2 cellular contexts compared by ENCODE assay signal in the genomic region with DNA sequence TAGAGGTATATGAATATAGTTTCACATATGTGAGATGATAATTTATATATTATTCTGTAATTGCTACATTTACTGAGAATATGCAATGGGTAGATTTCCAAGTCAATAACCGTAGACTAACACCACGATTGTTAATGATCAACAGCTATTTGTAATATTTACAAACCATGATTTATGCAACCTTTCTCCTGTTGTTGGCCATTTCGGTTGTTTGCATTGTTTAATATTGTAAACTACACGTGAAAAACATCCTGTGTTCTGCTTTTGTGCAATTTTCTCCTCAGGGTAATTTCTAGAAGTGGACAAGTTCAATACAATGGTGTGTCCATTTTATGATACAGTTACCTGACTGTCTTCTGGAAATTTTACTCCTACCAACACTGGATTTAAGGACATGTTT.
TF ChIP-seq lines count a peak whose summit lies in the region.

No MANE protein-coding gene starts in this region.

TF ChIP-seq in endothelial cell of umbilical vein, 7 proteins besides CTCF, POLR2A, EP300 and RAD21:
- TF ChIP-seq MYC (IDR thresholded peaks at IDR 0.05; ENCODE audit: low read depth, low read length) (no peak), JUN (IDR thresholded peaks at IDR 0.05; ENCODE audit: borderline replicate concordance, insufficient read depth, insufficient read length, low read depth) (no peak), FOS (IDR thresholded peaks at IDR 0.05; ENCODE audit: borderline replicate concordance, insufficient read depth, low read length) (no peak), POLR2AphosphoS5 (IDR thresholded peaks at IDR 0.05; ENCODE audit: insufficient read depth, low read depth, low read length) (no peak), EZH2 (IDR thresholded peaks at IDR 0.05; ENCODE audit: borderline replicate concordance, low read depth, low read length, severe bottlenecking) (no peak), GATA2 (IDR thresholded peaks at IDR 0.05; ENCODE audit: insufficient read depth, insufficient read length, low read depth, low read length) (no peak)
- TF ChIP-seq, protein P1, sequence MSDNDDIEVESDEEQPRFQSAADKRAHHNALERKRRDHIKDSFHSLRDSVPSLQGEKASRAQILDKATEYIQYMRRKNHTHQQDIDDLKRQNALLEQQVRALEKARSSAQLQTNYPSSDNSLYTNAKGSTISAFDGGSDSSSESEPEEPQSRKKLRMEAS (IDR thresholded peaks at IDR 0.05; ENCODE audit: insufficient read depth, insufficient read length): no peak

TF ChIP-seq in HepG2, 621 proteins besides CTCF, POLR2A, EP300 and RAD21:
- no peak for TF ChIP-seq ZBTB21 (CRISPR knock-in tag; IDR thresholded peaks at IDR 0.05)
- no peak for TF ChIP-seq CENPT (CRISPR knock-in tag; IDR thresholded peaks at IDR 0.05; ENCODE audit: low read depth)
- TF ChIP-seq ETV5 (CRISPR knock-in tag; IDR thresholded peaks at IDR 0.05; ENCODE audit: borderline replicate concordance): no peak
- TF ChIP-seq SOX13 (IDR thresholded peaks at IDR 0.05): no peak
- peak in 1 of 2 experiments; percentile 31; a peak in 1 of 4 replicates for TF ChIP-seq SOX13 (CRISPR knock-in tag; conservative IDR thresholded peaks at IDR 0.05 in 1 of 2, IDR thresholded peaks at IDR 0.05 in 1 of 2)
- TF ChIP-seq BHLHE40 (IDR thresholded peaks at IDR 0.05; ENCODE audit: low read length): peak; percentile 76
- TF ChIP-seq REPIN1 (CRISPR knock-in tag; IDR thresholded peaks at IDR 0.05; ENCODE audit: borderline replicate concordance, low read depth): no peak
- TF ChIP-seq ZNF468 (CRISPR knock-in tag; IDR thresholded peaks at IDR 0.05): no peak
- 0 out of 2 replicates have a peak, but pooled peaks have one; percentile 32 for TF ChIP-seq FOXA1 (IDR thresholded peaks at IDR 0.05)
- no peak for TF ChIP-seq FOXA1 (CRISPR knock-in tag; IDR thresholded peaks at IDR 0.05)
- no peak for TF ChIP-seq SATB2 (CRISPR knock-in tag; IDR thresholded peaks at IDR 0.05)
- no peak for TF ChIP-seq SIN3A (IDR thresholded peaks at IDR 0.05; ENCODE audit: borderline replicate concordance, low read depth, low read length)
- TF ChIP-seq FOXA3 (CRISPR knock-in tag; IDR thresholded peaks at IDR 0.05): peak; percentile 67; the same call in 1 of the 2 replicates
- no peak for TF ChIP-seq ZIK1 (CRISPR knock-in tag; IDR thresholded peaks at IDR 0.05; ENCODE audit: borderline replicate concordance, low read depth)
- TF ChIP-seq, protein P2, sequence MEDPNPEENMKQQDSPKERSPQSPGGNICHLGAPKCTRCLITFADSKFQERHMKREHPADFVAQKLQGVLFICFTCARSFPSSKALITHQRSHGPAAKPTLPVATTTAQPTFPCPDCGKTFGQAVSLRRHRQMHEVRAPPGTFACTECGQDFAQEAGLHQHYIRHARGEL (CRISPR knock-in tag; IDR thresholded peaks at IDR 0.05): no peak
- TF ChIP-seq, protein P3, sequence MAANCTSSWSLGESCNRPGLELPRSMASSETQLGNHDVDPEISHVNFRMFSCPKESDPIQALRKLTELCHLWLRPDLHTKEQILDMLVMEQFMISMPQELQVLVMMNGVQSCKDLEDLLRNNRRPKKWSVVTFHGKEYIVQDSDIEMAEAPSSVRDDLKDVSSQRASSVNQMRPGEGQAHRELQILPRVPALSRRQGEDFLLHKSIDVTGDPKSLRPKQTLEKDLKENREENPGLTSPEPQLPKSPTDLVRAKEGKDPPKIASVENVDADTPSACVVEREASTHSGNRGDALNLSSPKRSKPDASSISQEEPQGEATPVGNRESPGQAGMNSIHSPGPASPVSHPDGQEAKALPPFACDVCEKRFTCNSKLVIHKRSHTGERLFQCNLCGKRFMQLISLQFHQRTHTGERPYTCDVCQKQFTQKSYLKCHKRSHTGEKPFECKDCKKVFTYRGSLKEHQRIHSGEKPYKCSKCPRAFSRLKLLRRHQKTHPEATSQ (CRISPR knock-in tag; IDR thresholded peaks at IDR 0.05; ENCODE audit: borderline replicate concordance): no peak
- no peak for TF ChIP-seq MTF2 (CRISPR knock-in tag; IDR thresholded peaks at IDR 0.05; ENCODE audit: borderline replicate concordance)
- TF ChIP-seq RXRA (CRISPR knock-in tag; IDR thresholded peaks at IDR 0.05): no peak
- TF ChIP-seq CEBPB (IDR thresholded peaks at IDR 0.05; ENCODE audit: borderline replicate concordance, low read depth, low read length): peak; percentile 56; the same call in 1 of the 2 replicates
- no peak for TF ChIP-seq ZNF136 (CRISPR knock-in tag; IDR thresholded peaks at IDR 0.05; ENCODE audit: low read depth)
- no peak for TF ChIP-seq MEF2D (CRISPR knock-in tag; IDR thresholded peaks at IDR 0.05)
- TF ChIP-seq, protein P4, sequence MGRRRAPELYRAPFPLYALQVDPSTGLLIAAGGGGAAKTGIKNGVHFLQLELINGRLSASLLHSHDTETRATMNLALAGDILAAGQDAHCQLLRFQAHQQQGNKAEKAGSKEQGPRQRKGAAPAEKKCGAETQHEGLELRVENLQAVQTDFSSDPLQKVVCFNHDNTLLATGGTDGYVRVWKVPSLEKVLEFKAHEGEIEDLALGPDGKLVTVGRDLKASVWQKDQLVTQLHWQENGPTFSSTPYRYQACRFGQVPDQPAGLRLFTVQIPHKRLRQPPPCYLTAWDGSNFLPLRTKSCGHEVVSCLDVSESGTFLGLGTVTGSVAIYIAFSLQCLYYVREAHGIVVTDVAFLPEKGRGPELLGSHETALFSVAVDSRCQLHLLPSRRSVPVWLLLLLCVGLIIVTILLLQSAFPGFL (CRISPR knock-in tag; IDR thresholded peaks at IDR 0.05): no peak
- no peak for TF ChIP-seq MBNL3 (CRISPR knock-in tag; conservative IDR thresholded peaks at IDR 0.05)
- TF ChIP-seq CBX5 (CRISPR knock-in tag; IDR thresholded peaks at IDR 0.05; ENCODE audit: borderline replicate concordance): no peak
- TF ChIP-seq ZSCAN31 (CRISPR knock-in tag; IDR thresholded peaks at IDR 0.05; ENCODE audit: low read depth): no peak
- peak; percentile 52 for TF ChIP-seq SOX5 (CRISPR knock-in tag; IDR thresholded peaks at IDR 0.05; ENCODE audit: borderline replicate concordance)
- TF ChIP-seq FOXP1 (IDR thresholded peaks at IDR 0.05): peak; percentile 57; the same call in 1 of the 2 replicates
- peak; percentile 84 for TF ChIP-seq FOXP1 (CRISPR knock-in tag; IDR thresholded peaks at IDR 0.05)
- TF ChIP-seq, protein P5, sequence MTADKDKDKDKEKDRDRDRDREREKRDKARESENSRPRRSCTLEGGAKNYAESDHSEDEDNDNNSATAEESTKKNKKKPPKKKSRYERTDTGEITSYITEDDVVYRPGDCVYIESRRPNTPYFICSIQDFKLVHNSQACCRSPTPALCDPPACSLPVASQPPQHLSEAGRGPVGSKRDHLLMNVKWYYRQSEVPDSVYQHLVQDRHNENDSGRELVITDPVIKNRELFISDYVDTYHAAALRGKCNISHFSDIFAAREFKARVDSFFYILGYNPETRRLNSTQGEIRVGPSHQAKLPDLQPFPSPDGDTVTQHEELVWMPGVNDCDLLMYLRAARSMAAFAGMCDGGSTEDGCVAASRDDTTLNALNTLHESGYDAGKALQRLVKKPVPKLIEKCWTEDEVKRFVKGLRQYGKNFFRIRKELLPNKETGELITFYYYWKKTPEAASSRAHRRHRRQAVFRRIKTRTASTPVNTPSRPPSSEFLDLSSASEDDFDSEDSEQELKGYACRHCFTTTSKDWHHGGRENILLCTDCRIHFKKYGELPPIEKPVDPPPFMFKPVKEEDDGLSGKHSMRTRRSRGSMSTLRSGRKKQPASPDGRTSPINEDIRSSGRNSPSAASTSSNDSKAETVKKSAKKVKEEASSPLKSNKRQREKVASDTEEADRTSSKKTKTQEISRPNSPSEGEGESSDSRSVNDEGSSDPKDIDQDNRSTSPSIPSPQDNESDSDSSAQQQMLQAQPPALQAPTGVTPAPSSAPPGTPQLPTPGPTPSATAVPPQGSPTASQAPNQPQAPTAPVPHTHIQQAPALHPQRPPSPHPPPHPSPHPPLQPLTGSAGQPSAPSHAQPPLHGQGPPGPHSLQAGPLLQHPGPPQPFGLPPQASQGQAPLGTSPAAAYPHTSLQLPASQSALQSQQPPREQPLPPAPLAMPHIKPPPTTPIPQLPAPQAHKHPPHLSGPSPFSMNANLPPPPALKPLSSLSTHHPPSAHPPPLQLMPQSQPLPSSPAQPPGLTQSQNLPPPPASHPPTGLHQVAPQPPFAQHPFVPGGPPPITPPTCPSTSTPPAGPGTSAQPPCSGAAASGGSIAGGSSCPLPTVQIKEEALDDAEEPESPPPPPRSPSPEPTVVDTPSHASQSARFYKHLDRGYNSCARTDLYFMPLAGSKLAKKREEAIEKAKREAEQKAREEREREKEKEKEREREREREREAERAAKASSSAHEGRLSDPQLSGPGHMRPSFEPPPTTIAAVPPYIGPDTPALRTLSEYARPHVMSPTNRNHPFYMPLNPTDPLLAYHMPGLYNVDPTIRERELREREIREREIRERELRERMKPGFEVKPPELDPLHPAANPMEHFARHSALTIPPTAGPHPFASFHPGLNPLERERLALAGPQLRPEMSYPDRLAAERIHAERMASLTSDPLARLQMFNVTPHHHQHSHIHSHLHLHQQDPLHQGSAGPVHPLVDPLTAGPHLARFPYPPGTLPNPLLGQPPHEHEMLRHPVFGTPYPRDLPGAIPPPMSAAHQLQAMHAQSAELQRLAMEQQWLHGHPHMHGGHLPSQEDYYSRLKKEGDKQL (CRISPR knock-in tag; IDR thresholded peaks at IDR 0.05; ENCODE audit: low read depth): no peak
- TF ChIP-seq ZMAT3 (CRISPR knock-in tag; conservative IDR thresholded peaks at IDR 0.05): no peak
- no peak for TF ChIP-seq KLF6 (CRISPR knock-in tag; IDR thresholded peaks at IDR 0.05)
- no peak for TF ChIP-seq CBX1 (IDR thresholded peaks at IDR 0.05; ENCODE audit: low read depth)
